12 cellular contexts compared by ENCODE assay signal in the genomic region with DNA sequence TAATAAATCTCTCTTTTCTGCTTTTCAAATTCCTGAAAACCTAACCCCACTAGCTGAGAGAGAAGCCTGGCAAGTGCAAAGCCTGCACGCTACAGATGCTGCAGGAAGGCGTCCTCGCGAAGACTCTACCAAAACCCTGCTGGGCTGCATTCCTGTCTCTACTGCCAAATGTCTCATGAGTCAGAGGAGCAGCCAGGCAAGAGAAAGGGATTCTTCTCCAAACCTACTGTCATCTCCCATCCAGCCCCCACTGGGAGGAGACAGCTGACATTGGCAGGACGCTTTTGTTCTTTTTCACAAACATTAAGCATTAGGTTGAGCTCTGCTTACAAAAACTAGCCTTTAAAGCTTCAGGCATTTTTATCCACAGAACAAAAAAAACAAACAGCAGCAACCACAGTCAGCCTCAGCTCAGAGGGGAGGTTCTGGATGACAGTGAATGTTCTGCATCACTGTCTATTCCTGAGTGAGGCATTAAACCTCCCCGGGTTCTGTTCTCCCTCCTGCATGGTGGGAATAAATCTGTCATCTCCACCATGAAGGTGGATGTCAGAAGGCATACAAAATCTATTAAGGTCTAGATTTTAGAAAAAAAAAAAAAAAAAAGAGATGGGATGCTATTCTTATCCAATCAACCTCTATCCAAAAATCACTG. TPM values are rescaled to one million over a fixed set of nuclear protein-coding genes. Genes with fewer than 3 reads are reported as not detected.
DNase-seq lines count a peak whose midpoint lies in the region; ATAC-seq and TF ChIP-seq lines count a peak whose summit lies in the region.
"Had no signal": no experiment of that assay in that cellular context is flagged by ENCODE, and none has a peak within 500 bp of the region (broad histone marks: within the 10 kb centered on the region; RNA-seq: fewer than 3 reads in every experiment).

No MANE protein-coding gene starts in this region.

- H3K27me3 ChIP-seq in dorsolateral prefrontal cortex: peaks cover 0 to 21% (median 0%) of the 10 kb centered on the region in 45 donors

- ATAC-seq in GM19455 (IDR thresholded peaks at IDR 0.05; ENCODE audit: unreplicated experiment) (no peak), HG02840 (IDR thresholded peaks at IDR 0.05; ENCODE audit: low FRiP score, unreplicated experiment) (no peak), omental fat pad (ENCODE audit: low FRiP score) (no peak)
- ATAC-seq: effector memory CD8-positive, alpha-beta T cell; natural killer cell treated with Interleukin-12 subunit alpha and Interleukin-12 subunit beta and Interleukin-15 and Interleukin-18, amount 100 ng/mL, for 72 hours had no signal

- no peak overlapping the region for H3K4me3 ChIP-seq in dorsolateral prefrontal cortex

- peak overlapping the region in 31 of 59 donors; percentile 1 to 77 (median 43) for H3K27ac ChIP-seq in dorsolateral prefrontal cortex

- intact Hi-C loops in dorsolateral prefrontal cortex (cut with DNase I): no loop called here

- TF ChIP-seq CTCF in dorsolateral prefrontal cortex (IDR thresholded peaks at IDR 0.05 in 54 of 56, conservative IDR thresholded peaks at IDR 0.05 in 2 of 56; ENCODE audit: low read depth in 1 of 56, partially characterized antibody in 56 of 56): no peak
- no peak for TF ChIP-seq CTCF in omental fat pad (IDR thresholded peaks at IDR 0.05)

- DNase-seq in EL: peak; percentile 12
- DNase-seq in NCI-H2196 treated with DMSO at 0.1 percent for 48 hours (lab: John Stamatoyannopoulos, UW; ENCODE audit: unreplicated experiment): peak; percentile 28
- DNase-seq in dorsolateral prefrontal cortex: peak in 9 of 10 donors; percentile 39 to 85 (median 77)
- peak; percentile 61 for DNase-seq in middle frontal gyrus (ENCODE audit: extremely low spot score, low spot score)
- DNase-seq in effector CD8-positive, alpha-beta T cell (lab: John Stamatoyannopoulos, UW): no peak
- no peak for DNase-seq in omental fat pad (ENCODE audit: low spot score)
- DNase-seq: activated CD4-positive, alpha-beta T cell treated with anti-CD3 and anti-CD28 coated beads, Interleukin-2, amount 50 U/mL, for 4 hours; activated naive CD4-positive, alpha-beta T cell treated with anti-CD3 and anti-CD28 coated beads, Interleukin-2, amount 50 U/mL, for 16 hours; effector memory CD8-positive, alpha-beta T cell had no signal

RNA-seq across cellular contexts. Expression of a gene that starts 17.9 kb away (rescaled TPM):
- total RNA-seq in dorsolateral prefrontal cortex (100 to 1,000 TPM in 57 of 120 experiments, 10 to 100 TPM in 63; 38.1 to 151 (median 98.4) TPM), omental fat pad (1 to 10 TPM in 1 of 4 donors, under 1 TPM in 2, not detected in 1; 0.28 to 1.9 (median 0.44) TPM)
- total RNA-seq: natural killer cell treated with Interleukin-12 subunit alpha and Interleukin-12 subunit beta and Interleukin-15 and Interleukin-18, amount 100 ng/mL, for 72 hours had no signal

Comparison
In these comparisons a context has a peak if more than half of its experiments do, and no peak if none do; other contexts are left out.
1. DNase-seq: peak in EL (single experiment), NCI-H2196 treated with DMSO at 0.1 percent for 48 hours (single experiment), dorsolateral prefrontal cortex (9 of 10) and middle frontal gyrus (single experiment); none in effector CD8-positive, alpha-beta T cell (single experiment) and omental fat pad (single experiment).
2. RNA of a gene that starts 17.9 kb away (total RNA-seq): 38.1 to 151 TPM in dorsolateral prefrontal cortex; 0.28 to 1.9 TPM in omental fat pad; every median in the first group is over 10 times any median in the second.